ENCODE assay signal across 9 cellular contexts in the genomic region with DNA sequence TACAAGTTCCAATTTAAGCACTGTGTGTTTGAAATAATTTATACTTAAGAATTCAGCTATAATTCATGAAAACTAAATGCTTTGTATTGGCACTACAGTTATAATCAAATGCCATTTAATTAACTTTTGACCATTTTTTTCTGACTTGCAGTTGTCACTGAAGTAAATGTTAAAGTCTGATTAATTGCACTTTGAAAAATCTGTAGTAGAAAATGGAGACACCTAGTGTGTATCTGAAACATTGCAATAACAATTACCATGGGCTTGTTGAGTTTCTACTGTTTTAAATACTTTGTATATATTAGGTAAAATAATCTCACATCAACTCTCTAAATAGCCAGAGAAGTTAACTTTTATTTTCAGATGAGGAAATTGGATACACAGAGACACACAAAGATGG.
DNase-seq lines count a peak whose midpoint lies in the region; ATAC-seq and TF ChIP-seq lines count a peak whose summit lies in the region.
"Had no signal": no experiment of that assay in that cellular context is flagged by ENCODE, and none has a peak within 500 bp of the region (broad histone marks: within the 10 kb centered on the region; RNA-seq: fewer than 3 reads in every experiment).

No MANE protein-coding gene starts in this region.

- H3K27ac ChIP-seq in adrenal gland (no peak overlapping the region), liver (ENCODE audit: low read depth in 1 of 2, low read length in 2 of 2) (no peak overlapping the region)

- H3K9ac ChIP-seq in liver (ENCODE audit: low read depth in 1 of 2, low read length in 2 of 2), result no peak overlapping the region

- intact Hi-C loops in adrenal gland (cut with DNase I), result no loop called here

- H3K27me3 ChIP-seq in adrenal gland (no peaks in the 10 kb centered on the region), liver (ENCODE audit: control insufficient read depth in 4 of 4, insufficient read depth in 4 of 4, low read length in 3 of 4) (peaks cover 0 to 3% (median 0%) of the 10 kb centered on the region in 4 donors)

- H3K36me3 ChIP-seq in adrenal gland (replicated peaks in 1 of 2), result no peaks in the 10 kb centered on the region
- H3K36me3 ChIP-seq in liver (ENCODE audit: control insufficient read depth in 4 of 4, insufficient read depth in 3 of 4, low read depth in 1 of 4, low read length in 3 of 4), result no peaks in the 10 kb centered on the region

- H3K9me3 ChIP-seq in adrenal gland (replicated peaks in 1 of 3), result no peaks in the 10 kb centered on the region
- no peaks in the 10 kb centered on the region for H3K9me3 ChIP-seq in liver (ENCODE audit: control insufficient read depth in 4 of 4, low read length in 3 of 4)

- TF ChIP-seq POLR2A in adrenal gland (IDR thresholded peaks at IDR 0.05), result no peak

- H3K4me1 ChIP-seq in adrenal gland (replicated peaks in 1 of 2) (no peaks in the 10 kb centered on the region), liver (ENCODE audit: control insufficient read depth in 4 of 4, insufficient read depth in 4 of 4, low read length in 3 of 4) (no peaks in the 10 kb centered on the region)

- no peak overlapping the region for H3K4me3 ChIP-seq in GM12865 (ENCODE audit: low read depth, low read length)
- no peak overlapping the region for H3K4me3 ChIP-seq in adrenal gland
- no peak overlapping the region for H3K4me3 ChIP-seq in liver (ENCODE audit: low read depth in 1 of 3, low read length in 3 of 3)

- TF ChIP-seq RAD21 in liver (IDR thresholded peaks at IDR 0.05), result peak; percentile 67 to 77

- DNase-seq in GM12865 (ENCODE audit: low read depth) (peak; percentile 7), adrenal gland (no peak), putamen (ENCODE audit: low spot score) (no peak), NCI-H524 treated with DMSO at 0.1 percent for 48 hours (lab: John Stamatoyannopoulos, UW) (no peak)
- no peak for DNase-seq in activated CD4-positive, alpha-beta T cell treated with anti-CD3 and anti-CD28 coated beads, Interleukin-2, amount 50 U/mL, for 1 hour
- DNase-seq: stimulated activated naive CD8-positive, alpha-beta T cell treated with anti-CD3 and anti-CD28 coated beads, Interleukin-15, Interleukin-2, amounts not matched to agents 100 U/mL and 50 U/mL, for 24 hours had no signal

- ATAC-seq in HG03521 (IDR thresholded peaks at IDR 0.05; ENCODE audit: unreplicated experiment) (peak; percentile 46), HG03025 (IDR thresholded peaks at IDR 0.05; ENCODE audit: low FRiP score, unreplicated experiment) (no peak)
- ATAC-seq: stimulated activated naive CD8-positive, alpha-beta T cell treated with anti-CD3 and anti-CD28 coated beads, Interleukin-15, Interleukin-2, amounts not matched to agents 100 U/mL and 50 U/mL, for 24 hours had no signal

- TF ChIP-seq CTCF in GM12865 (IDR thresholded peaks at IDR 0.05; ENCODE audit: insufficient read depth, low read depth, low read length, missing control alignments) (peak; percentile 33), adrenal gland (IDR thresholded peaks at IDR 0.05) (peak in 5 of 6 experiments; percentile 15 to 46 (median 33)), liver (IDR thresholded peaks at IDR 0.05; ENCODE audit: low read depth, low read length, missing input control) (peak; percentile 38)

TF ChIP-seq in liver, 16 proteins besides CTCF, POLR2A, EP300 and RAD21:
- no peak for TF ChIP-seq RXRA (IDR thresholded peaks at IDR 0.05)
